In the genomic region with DNA sequence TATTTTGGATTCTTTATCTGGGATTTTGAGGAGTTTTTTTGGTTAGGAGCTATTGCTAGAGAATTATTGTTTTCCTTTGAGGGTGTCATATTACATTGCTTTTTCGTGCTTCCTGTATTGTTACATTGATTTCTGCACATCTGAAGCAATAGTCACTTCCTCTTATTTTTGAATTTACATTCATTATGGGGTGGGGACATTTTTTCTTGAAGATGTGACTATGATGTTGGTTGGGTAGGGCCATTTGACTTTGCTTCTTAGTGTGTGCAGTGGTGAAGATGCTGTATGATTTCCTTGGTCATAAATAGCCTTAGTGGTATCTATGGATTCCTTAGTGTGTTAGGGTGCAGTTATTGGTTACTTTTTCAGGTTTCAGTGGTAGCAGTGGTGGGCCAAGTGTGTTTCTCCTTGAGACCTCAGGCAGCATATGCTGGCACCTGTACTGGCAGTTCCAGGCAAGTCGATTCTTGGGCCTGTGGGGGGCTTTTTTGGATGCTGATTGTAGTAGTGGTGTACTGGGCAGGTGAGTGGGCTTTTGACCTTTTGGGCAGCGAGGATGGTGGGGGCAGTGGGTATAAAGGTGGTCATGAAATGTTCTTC, we compare ENCODE assay signal across 12 cellular contexts.
DNase-seq lines count a peak whose midpoint lies in the region; ATAC-seq and TF ChIP-seq lines count a peak whose summit lies in the region.
"Had no signal": no experiment of that assay in that cellular context is flagged by ENCODE, and none has a peak within 500 bp of the region (broad histone marks: within the 10 kb centered on the region; RNA-seq: fewer than 3 reads in every experiment).

No MANE protein-coding gene starts in this region.

- peaks cover 57% of the 10 kb centered on the region for H3K4me1 Mint-ChIP-seq in activated naive CD4-positive, alpha-beta T cell treated with anti-CD3 and anti-CD28 coated beads, Interleukin-2, amount 10 ng/mL, durations not matched to agents 7 days and 5 days

- H3K36me3 Mint-ChIP-seq in activated naive CD4-positive, alpha-beta T cell treated with anti-CD3 and anti-CD28 coated beads, Interleukin-2, amount 10 ng/mL, durations not matched to agents 7 days and 5 days = peaks cover 83% of the 10 kb centered on the region
- H3K36me3 Mint-ChIP-seq: brain had no signal

- CTCF ChIA-PET in activated naive CD4-positive, alpha-beta T cell treated with anti-CD3 and anti-CD28 coated beads, Interleukin-2, amount 10 ng/mL, durations not matched to agents 7 days and 5 days (lab: Charles Lee) = interaction anchor here (0.8 kb wide), 1 partner anchor 38 kb away, joined by 3 read pairs; no protein-coding TSS in a partner anchor

- H3K4me3 ChIP-seq in upper lobe of left lung = peak overlapping the region in 1 of 4 donors; percentile 5

- ATAC-seq in upper lobe of left lung (ENCODE audit: low FRiP score in 2 of 2) = peak in 1 of 2 donors; percentile 58
- ATAC-seq in GM21737 (IDR thresholded peaks at IDR 0.05; ENCODE audit: unreplicated experiment) = no peak
- ATAC-seq in HG03442 (IDR thresholded peaks at IDR 0.05; ENCODE audit: unreplicated experiment) = no peak
- ATAC-seq: left lobe of liver had no signal

- H3K4me1 ChIP-seq in upper lobe of left lung = peaks cover 26 to 44% (median 38%) of the 10 kb centered on the region in 4 donors

- H3K9me3 Mint-ChIP-seq in activated naive CD4-positive, alpha-beta T cell treated with anti-CD3 and anti-CD28 coated beads, Interleukin-2, amount 10 ng/mL, durations not matched to agents 7 days and 5 days = peaks cover 4% of the 10 kb centered on the region
- H3K9me3 Mint-ChIP-seq: brain had no signal

- no peaks in the 10 kb centered on the region for H3K9me3 ChIP-seq in upper lobe of left lung

- 70 to 80% methylated on average over 3 of the region's 3 CpGs for WGBS in upper lobe of left lung, 2 donors

- H3K4me3 Mint-ChIP-seq in activated naive CD4-positive, alpha-beta T cell treated with anti-CD3 and anti-CD28 coated beads, Interleukin-2, amount 10 ng/mL, durations not matched to agents 7 days and 5 days = peak overlapping the region; percentile 1
- H3K4me3 Mint-ChIP-seq: brain had no signal

- no peak for TF ChIP-seq EP300 in upper lobe of left lung (IDR thresholded peaks at IDR 0.05)

- peak overlapping the region; percentile 32 to 79 (median 70) for H3K27ac ChIP-seq in upper lobe of left lung

- no peaks in the 10 kb centered on the region for H3K27me3 Mint-ChIP-seq in activated naive CD4-positive, alpha-beta T cell treated with anti-CD3 and anti-CD28 coated beads, Interleukin-2, amount 10 ng/mL, durations not matched to agents 7 days and 5 days

- H3K27ac Mint-ChIP-seq in activated naive CD4-positive, alpha-beta T cell treated with anti-CD3 and anti-CD28 coated beads, Interleukin-2, amount 10 ng/mL, durations not matched to agents 7 days and 5 days = peak overlapping the region; percentile 80
- H3K27ac Mint-ChIP-seq: brain had no signal

- TF ChIP-seq POLR2A in upper lobe of left lung (IDR thresholded peaks at IDR 0.05) = peak in 1 of 4 donors; percentile 41

- no peak for TF ChIP-seq CTCF in upper lobe of left lung (IDR thresholded peaks at IDR 0.05)

- peak; percentile 27 for DNase-seq in activated naive CD4-positive, alpha-beta T cell treated with anti-CD3 and anti-CD28 coated beads, Interleukin-2, amount 10 ng/mL, durations not matched to agents 7 days and 5 days
- DNase-seq in activated naive CD4-positive, alpha-beta T cell treated with Interleukin-2 at 50 U/mL for 16 hours = no peak
- DNase-seq in SIG-M5 (lab: John Stamatoyannopoulos, UW) (peak; percentile 69), dermis blood vessel endothelial cell (peak; percentile 42), upper lobe of left lung (no peak), activated gamma-delta T cell treated with Interleukin-2 at 50 U/mL for 16 hours (no peak)
- DNase-seq: NCI-H1436, trophoblast cell had no signal

- H3K36me3 ChIP-seq in upper lobe of left lung = peaks cover 0 to 10% (median 0%) of the 10 kb centered on the region in 4 donors

- no peaks in the 10 kb centered on the region for H3K27me3 ChIP-seq in upper lobe of left lung

Comparison
In these comparisons a context has a peak if more than half of its experiments do, and no peak if none do; other contexts are left out.
1. DNase-seq: peak in activated naive CD4-positive, alpha-beta T cell treated with anti-CD3 and anti-CD28 coated beads, Interleukin-2, amount 10 ng/mL, durations not matched to agents 7 days and 5 days (single experiment), SIG-M5 (single experiment) and dermis blood vessel endothelial cell (single experiment); none in activated naive CD4-positive, alpha-beta T cell treated with Interleukin-2 at 50 U/mL for 16 hours (single experiment), upper lobe of left lung (0 of 2) and activated gamma-delta T cell treated with Interleukin-2 at 50 U/mL for 16 hours (single experiment).